ENCODE assay signal across 8 cellular contexts in the genomic region with DNA sequence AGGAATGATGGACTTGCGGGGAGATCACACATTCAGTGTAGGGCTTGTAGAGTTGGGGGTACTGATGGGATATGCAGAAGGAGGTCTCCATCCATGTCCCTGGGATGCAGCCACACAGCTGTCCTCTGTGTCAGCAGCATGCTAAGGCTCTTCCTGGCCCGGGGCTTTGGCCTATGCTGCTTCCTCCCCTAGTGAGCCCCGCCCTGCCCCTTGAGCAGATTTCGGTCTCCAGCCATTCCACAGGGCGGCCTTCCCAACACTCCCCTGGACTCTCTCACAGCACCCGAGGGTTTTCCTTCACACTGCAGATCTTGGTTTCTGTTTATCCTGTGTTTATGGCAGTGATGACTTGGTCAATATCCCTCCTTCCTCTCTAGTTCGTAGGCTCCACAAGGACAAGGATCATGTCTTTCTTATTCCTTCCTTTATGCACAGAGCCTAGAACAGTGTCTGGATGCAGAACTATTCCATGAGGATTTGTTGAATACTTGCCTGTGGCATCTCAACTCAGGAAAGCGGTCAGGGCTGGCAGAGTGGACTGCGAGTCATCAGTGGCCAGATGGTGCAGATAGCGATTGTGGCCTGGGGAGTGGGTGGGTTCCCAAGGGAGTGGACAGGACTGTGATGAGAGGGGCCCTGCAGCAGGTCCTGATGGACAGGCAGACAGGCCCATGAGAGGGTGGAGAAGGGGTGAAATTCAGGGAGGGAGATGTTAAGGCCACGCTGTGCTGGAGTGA.
A peak's percentile ranks its signal among the peaks of the same experiment; 100 is the strongest.
DNase-seq lines count a peak whose midpoint lies in the region; ATAC-seq and TF ChIP-seq lines count a peak whose summit lies in the region.
"Had no signal": no experiment of that assay in that cellular context is flagged by ENCODE, and none has a peak within 500 bp of the region (broad histone marks: within the 10 kb centered on the region; RNA-seq: fewer than 3 reads in every experiment).

No MANE protein-coding gene starts in this region.

- ATAC-seq in gastroesophageal sphincter (no peak), GM21786 (IDR thresholded peaks at IDR 0.05; ENCODE audit: unreplicated experiment) (no peak)

- no peaks in the 10 kb centered on the region for H3K27me3 ChIP-seq in gastroesophageal sphincter
- no peaks in the 10 kb centered on the region for H3K27me3 ChIP-seq in stomach smooth muscle (ENCODE audit: control insufficient read depth in 1 of 2, insufficient read depth in 2 of 2, low read length in 2 of 2)

- no peak for TF ChIP-seq EP300 in gastroesophageal sphincter (IDR thresholded peaks at IDR 0.05)

- intact Hi-C loops in activated CD4-positive, alpha-beta memory T cell treated with anti-CD3 and anti-CD28 coated beads for 36 hours (cut with micrococcal nuclease) = loop anchor here (2.0 kb wide), 1 partner anchor 357 kb away; the partner anchor contains the start of genes FKBP15 and SLC31A1

- CTCF ChIA-PET in activated CD4-positive, alpha-beta memory T cell treated with anti-CD3 and anti-CD28 coated beads for 36 hours (lab: Charles Lee) = interaction anchor here (1.1 to 6.6 kb wide), 11 partner anchors 8 to 132 kb away, joined by 3 to 63 read pairs (median 8); no protein-coding TSS in a partner anchor

- no peak overlapping the region for H3K9ac ChIP-seq in stomach smooth muscle (ENCODE audit: low read length in 2 of 2)

- H3K36me3 ChIP-seq in gastroesophageal sphincter (no peaks in the 10 kb centered on the region), stomach smooth muscle (ENCODE audit: control insufficient read depth in 2 of 2, insufficient read depth in 2 of 2, low read length in 2 of 2) (peaks cover 0 to 2% of the 10 kb centered on the region in 2 donors)

- H3K4me1 Mint-ChIP-seq in HFFc6 (ENCODE audit: low read depth) = peaks cover 91% of the 10 kb centered on the region
- H3K4me1 Mint-ChIP-seq in activated CD4-positive, alpha-beta memory T cell treated with anti-CD3 and anti-CD28 coated beads for 36 hours (ENCODE audit: low read depth) = peaks cover 65% of the 10 kb centered on the region

- H3K4me1 ChIP-seq in gastroesophageal sphincter = peaks cover 0 to 80% (median 53%) of the 10 kb centered on the region in 3 donors
- H3K4me1 ChIP-seq in stomach smooth muscle (ENCODE audit: control insufficient read depth, insufficient read depth, low read length) = peaks cover 62% of the 10 kb centered on the region

- H3K9me3 Mint-ChIP-seq in HFFc6 = no peaks in the 10 kb centered on the region
- no peaks in the 10 kb centered on the region for H3K9me3 Mint-ChIP-seq in activated CD4-positive, alpha-beta memory T cell treated with anti-CD3 and anti-CD28 coated beads for 36 hours
- H3K9me3 Mint-ChIP-seq: neural crest cell had no signal

- POLR2A ChIA-PET in activated CD4-positive, alpha-beta memory T cell treated with anti-CD3 and anti-CD28 coated beads for 36 hours (lab: Charles Lee) = interaction anchor here (0.9 to 2.3 kb wide), 6 partner anchors 13 to 201 kb away, joined by 3 to 17 read pairs (median 8); partner anchors contain the start of gene HDHD3

- H3K9me3 ChIP-seq in gastroesophageal sphincter (no peaks in the 10 kb centered on the region), stomach smooth muscle (ENCODE audit: control insufficient read depth in 2 of 2, low read length in 2 of 2) (no peaks in the 10 kb centered on the region)

- DNase-seq in HFFc6 (peak; percentile 68), NCI-H1436 treated with DMSO at 0.1 percent for 48 hours (lab: John Stamatoyannopoulos, UW) (no peak), CD1c-positive myeloid dendritic cell (ENCODE audit: extremely low spot score) (no peak)
- no peak for DNase-seq in activated CD4-positive, alpha-beta memory T cell treated with anti-CD3 and anti-CD28 coated beads for 36 hours

- 45 to 65% methylated on average over 4 to 8 of the region's 11 CpGs for WGBS in gastroesophageal sphincter (ENCODE audit: low coverage in 1 of 2), 2 donors

- TF ChIP-seq CTCF in HFFc6 (IDR thresholded peaks at IDR 0.05) = no peak
- TF ChIP-seq CTCF in gastroesophageal sphincter (IDR thresholded peaks at IDR 0.05) = no peak

- no peaks in the 10 kb centered on the region; the same call in 1 of the 2 replicates for H3K27me3 Mint-ChIP-seq in HFFc6 (ENCODE audit: insufficient read depth)
- H3K27me3 Mint-ChIP-seq in activated CD4-positive, alpha-beta memory T cell treated with anti-CD3 and anti-CD28 coated beads for 36 hours = no peaks in the 10 kb centered on the region

- no peak for TF ChIP-seq POLR2A in gastroesophageal sphincter (IDR thresholded peaks at IDR 0.05)

- peak overlapping the region; percentile 99 for H3K27ac Mint-ChIP-seq in HFFc6
- peak overlapping the region; percentile 96 for H3K27ac Mint-ChIP-seq in activated CD4-positive, alpha-beta memory T cell treated with anti-CD3 and anti-CD28 coated beads for 36 hours

- H3K4me3 ChIP-seq in gastroesophageal sphincter = no peak overlapping the region
- no peak overlapping the region for H3K4me3 ChIP-seq in stomach smooth muscle (ENCODE audit: low read length in 2 of 2)

- H3K36me3 Mint-ChIP-seq in HFFc6 (ENCODE audit: low read depth) = no peaks in the 10 kb centered on the region
- H3K36me3 Mint-ChIP-seq in activated CD4-positive, alpha-beta memory T cell treated with anti-CD3 and anti-CD28 coated beads for 36 hours = peaks cover 12% of the 10 kb centered on the region

- peak overlapping the region; percentile 68 for H3K4me3 Mint-ChIP-seq in HFFc6
- no peak overlapping the region for H3K4me3 Mint-ChIP-seq in activated CD4-positive, alpha-beta memory T cell treated with anti-CD3 and anti-CD28 coated beads for 36 hours
- H3K4me3 Mint-ChIP-seq: neural crest cell had no signal

- H3K27ac ChIP-seq in gastroesophageal sphincter = peak overlapping the region in 3 of 4 donors; percentile 33 to 84 (median 82)
- peak overlapping the region; percentile 81 for H3K27ac ChIP-seq in stomach smooth muscle (ENCODE audit: low read length)
